ENCODE assay signal across 9 cellular contexts in the genomic region with DNA sequence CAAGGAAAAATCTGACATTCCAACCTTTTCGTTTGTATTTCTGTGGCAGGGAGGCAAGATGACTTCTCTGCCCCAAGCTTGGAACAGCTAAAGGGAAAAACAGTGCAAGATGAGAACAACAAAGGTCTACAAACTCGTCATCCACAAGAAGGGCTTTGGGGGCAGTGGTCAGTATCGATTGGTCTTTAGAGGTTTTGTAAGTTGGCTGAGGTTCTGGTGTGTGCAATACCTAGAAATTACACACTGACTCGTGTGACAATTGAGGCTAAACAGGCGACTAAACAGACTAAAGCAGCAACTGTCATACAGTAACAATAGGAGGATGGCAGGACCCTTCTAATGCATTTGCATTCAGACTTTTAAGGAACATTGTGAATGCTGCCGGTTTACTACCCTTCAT. TPM values are rescaled to one million over a fixed set of nuclear protein-coding genes. Genes with fewer than 3 reads are reported as not detected.
DNase-seq lines count a peak whose midpoint lies in the region; ATAC-seq and TF ChIP-seq lines count a peak whose summit lies in the region.
"Had no signal": no experiment of that assay in that cellular context is flagged by ENCODE, and none has a peak within 500 bp of the region (broad histone marks: within the 10 kb centered on the region; RNA-seq: fewer than 3 reads in every experiment).

No MANE protein-coding gene starts in this region.

- H2AFZ ChIP-seq in mesenchymal stem cell (ENCODE audit: low read depth, low read length), result no peak overlapping the region

- no peak overlapping the region for H2BK5ac ChIP-seq in mesenchymal stem cell (ENCODE audit: low read depth, low read length, poor library complexity, severe bottlenecking)

- H3K18ac ChIP-seq in mesenchymal stem cell (ENCODE audit: low read depth in 1 of 2, low read length in 2 of 2), result no peak overlapping the region

- H3K23ac ChIP-seq in mesenchymal stem cell (ENCODE audit: low read length in 2 of 2), result no peak overlapping the region

- H4K8ac ChIP-seq in mesenchymal stem cell (ENCODE audit: low read length), result no peak overlapping the region

- H2BK12ac ChIP-seq in mesenchymal stem cell (ENCODE audit: low read length in 2 of 2), result no peak overlapping the region

- H3K9ac ChIP-seq in mesenchymal stem cell (ENCODE audit: low read length), result peak overlapping the region; percentile 94

- H3K27me3 Mint-ChIP-seq in HFFc6 (ENCODE audit: insufficient read depth) (peaks cover 3% of the 10 kb centered on the region; the same call in 1 of the 2 replicates), brain (peaks cover 3% of the 10 kb centered on the region)

- no peak overlapping the region for H3K14ac ChIP-seq in mesenchymal stem cell (ENCODE audit: low read length in 2 of 2)

- no peaks in the 10 kb centered on the region for H3K27me3 ChIP-seq in mesenchymal stem cell (ENCODE audit: control insufficient read depth in 1 of 2, insufficient read depth in 1 of 2, low read length in 2 of 2)

- no peaks in the 10 kb centered on the region for H3K9me3 ChIP-seq in mesenchymal stem cell (ENCODE audit: control insufficient read depth, low read length)

- H3K4me1 ChIP-seq in mesenchymal stem cell (ENCODE audit: control insufficient read depth, insufficient read depth, low read depth, low read length), result peaks cover 12% of the 10 kb centered on the region

- peak overlapping the region; percentile 95 for H3K27ac ChIP-seq in 22Rv1
- H3K27ac ChIP-seq in mesenchymal stem cell (ENCODE audit: low read length, poor library complexity, severe bottlenecking), result no peak overlapping the region

- H3K79me1 ChIP-seq in mesenchymal stem cell (replicated peaks; ENCODE audit: low read length, poor library complexity, severe bottlenecking), result peaks cover 17% of the 10 kb centered on the region

- peak overlapping the region; percentile 58 for H2AK5ac ChIP-seq in mesenchymal stem cell (ENCODE audit: low read length, severe bottlenecking)

- no peak overlapping the region for H3K4ac ChIP-seq in mesenchymal stem cell (ENCODE audit: low read depth in 1 of 2, low read length in 2 of 2)

- peak overlapping the region; percentile 30 for H3K4me2 ChIP-seq in mesenchymal stem cell (ENCODE audit: low read length, poor library complexity, severe bottlenecking)

- no peak overlapping the region for H4K91ac ChIP-seq in mesenchymal stem cell (ENCODE audit: low read length)

- WGBS in mesenchymal stem cell, result 67% methylated on average over 6 of the region's 6 CpGs

- no peaks in the 10 kb centered on the region for H3K9me3 Mint-ChIP-seq in HFFc6
- H3K9me3 Mint-ChIP-seq in brain, result peaks cover 0 to 4% (median 0%) of the 10 kb centered on the region in 5 experiments

- peak overlapping the region in 1 of 2 experiments; percentile 88 for H3K4me3 ChIP-seq in mesenchymal stem cell (ENCODE audit: insufficient read depth in 1 of 2, low read depth in 1 of 2, low read length in 2 of 2)

- ATAC-seq in GM18861 (IDR thresholded peaks at IDR 0.05; ENCODE audit: unreplicated experiment) (no peak), HG02571 (IDR thresholded peaks at IDR 0.05; ENCODE audit: unreplicated experiment) (no peak)

- H3K36me3 ChIP-seq in mesenchymal stem cell (ENCODE audit: control insufficient read depth in 1 of 2, insufficient read depth in 2 of 2, low read depth in 1 of 2, low read length in 2 of 2), result peaks cover 3 to 14% of the 10 kb centered on the region in 2 experiments

- no peaks in the 10 kb centered on the region for H3K36me3 Mint-ChIP-seq in HFFc6 (ENCODE audit: low read depth)
- H3K36me3 Mint-ChIP-seq in brain, result peaks cover 18% of the 10 kb centered on the region

- H3K4me3 Mint-ChIP-seq in HFFc6, result peak overlapping the region; percentile 95
- H3K4me3 Mint-ChIP-seq in brain, result peak overlapping the region; percentile 87 to 97 (median 93)

- TF ChIP-seq CTCF in 22Rv1 (IDR thresholded peaks at IDR 0.05) (no peak), HFFc6 (IDR thresholded peaks at IDR 0.05) (no peak), brain (conservative IDR thresholded peaks at IDR 0.05) (no peak)

- peaks cover 36% of the 10 kb centered on the region for H3K4me1 Mint-ChIP-seq in HFFc6 (ENCODE audit: low read depth)
- H3K4me1 Mint-ChIP-seq in brain, result peaks cover 45% of the 10 kb centered on the region

- H2BK120ac ChIP-seq in mesenchymal stem cell (ENCODE audit: low read depth, low read length), result no peak overlapping the region

- H2BK15ac ChIP-seq in mesenchymal stem cell (ENCODE audit: low read depth, poor library complexity, severe bottlenecking), result no peak overlapping the region

- H3K27ac Mint-ChIP-seq in HFFc6 (peak overlapping the region; percentile 100), brain (peak overlapping the region; percentile 86 to 100 (median 100))

- DNase-seq in HFFc6, result peak; percentile 6
- DNase-seq in mesenchymal stem cell, result peak; percentile 52
- no peak for DNase-seq in hepatic stellate cell (ENCODE audit: low spot score)
- no peak for DNase-seq in SIG-M5 (lab: John Stamatoyannopoulos, UW)
- DNase-seq: cortex of kidney had no signal

RNA-seq across cellular contexts. Expression of gene DEPDC5, which starts 1.0 kb away (rescaled TPM):
- 10 to 100 TPM in 5 of 6 experiments, 1 to 10 TPM in 1; 9.7 to 14.3 (median 12.5) TPM for total RNA-seq in HFFc6 (2021; fragmentation: NEBNext Ultra II Directional; extraction: Animal tissue kit (Norgen Biotek cat#: 25700))
- 10.7 TPM for polyA plus RNA-seq in brain (ENCODE audit: insufficient read depth, low read depth, low replicate concordance)
- polyA plus RNA-seq in mesenchymal stem cell (2013, experiment 1 of 2), result 7.4 TPM
- 7.7 TPM for polyA plus RNA-seq in mesenchymal stem cell (2013, experiment 2 of 2)

RNA-seq across cellular contexts. Expression of gene PRR14L, which starts 4.9 kb away (rescaled TPM):
- 10 to 100 TPM; 28.4 to 39.6 (median 34.2) TPM for total RNA-seq in HFFc6 (2021; fragmentation: NEBNext Ultra II Directional; extraction: Animal tissue kit (Norgen Biotek cat#: 25700))
- polyA plus RNA-seq in brain (ENCODE audit: insufficient read depth, low read depth, low replicate concordance), result 9.3 TPM
- polyA plus RNA-seq in mesenchymal stem cell (2013, experiment 1 of 2), result 10.3 TPM
- 9.3 TPM for polyA plus RNA-seq in mesenchymal stem cell (2013, experiment 2 of 2)

Comparison
In these comparisons a context has a peak if more than half of its experiments do, and no peak if none do; other contexts are left out.
1. DNase-seq: peak in HFFc6 (single experiment) and mesenchymal stem cell (single experiment); none in hepatic stellate cell (single experiment) and SIG-M5 (single experiment).